Comparison of ENCODE assay signal across 2 cellular contexts in genomic region chr7:22477876-22478450, GRCh38.
TF ChIP-seq lines count a peak whose summit lies in the region.

No MANE protein-coding gene starts in this region.

TF ChIP-seq in SK-N-SH treated with all-trans-retinoic acid at 6 μM for 48 hours, 23 proteins besides CTCF, POLR2A, EP300 and RAD21 (continued from another document):
- no peak for TF ChIP-seq TSHZ2 (CRISPR knock-in tag; IDR thresholded peaks at IDR 0.05)

TF ChIP-seq in SK-N-SH, 30 proteins besides CTCF, POLR2A, EP300 and RAD21 (continued from another document):
- TF ChIP-seq ZBTB33 (IDR thresholded peaks at IDR 0.05; ENCODE audit: borderline replicate concordance, low read depth): no peak
- TF ChIP-seq, protein P1, sequence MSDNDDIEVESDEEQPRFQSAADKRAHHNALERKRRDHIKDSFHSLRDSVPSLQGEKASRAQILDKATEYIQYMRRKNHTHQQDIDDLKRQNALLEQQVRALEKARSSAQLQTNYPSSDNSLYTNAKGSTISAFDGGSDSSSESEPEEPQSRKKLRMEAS (IDR thresholded peaks at IDR 0.05; ENCODE audit: low read depth): no peak
